1 cellular context compared by ENCODE assay signal in the genomic region with DNA sequence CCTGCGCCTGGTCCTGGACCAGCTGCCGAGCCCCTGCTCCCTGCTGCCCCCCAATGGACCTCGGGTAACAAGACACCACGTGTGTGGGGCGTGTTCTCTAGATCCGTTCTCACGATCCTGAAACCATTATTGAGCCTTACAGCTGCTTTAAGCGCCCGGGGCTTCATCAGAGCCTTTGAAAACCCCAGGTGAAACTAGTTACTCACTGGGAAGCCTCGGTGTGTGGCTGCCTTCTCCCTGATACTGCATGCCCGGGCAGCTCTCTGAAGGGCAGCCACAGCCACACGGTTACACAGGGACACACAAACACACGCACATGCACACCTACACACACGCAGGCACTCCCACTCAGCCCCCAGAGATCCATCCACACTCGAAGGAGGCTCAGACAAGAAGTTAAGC.
TF ChIP-seq lines count a peak whose summit lies in the region.

No MANE protein-coding gene starts in this region.

TF ChIP-seq in GM12878, 131 proteins besides CTCF, POLR2A, EP300 and RAD21:
- TF ChIP-seq, protein P1, sequence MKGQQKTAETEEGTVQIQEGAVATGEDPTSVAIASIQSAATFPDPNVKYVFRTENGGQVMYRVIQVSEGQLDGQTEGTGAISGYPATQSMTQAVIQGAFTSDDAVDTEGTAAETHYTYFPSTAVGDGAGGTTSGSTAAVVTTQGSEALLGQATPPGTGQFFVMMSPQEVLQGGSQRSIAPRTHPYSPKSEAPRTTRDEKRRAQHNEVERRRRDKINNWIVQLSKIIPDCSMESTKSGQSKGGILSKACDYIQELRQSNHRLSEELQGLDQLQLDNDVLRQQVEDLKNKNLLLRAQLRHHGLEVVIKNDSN (IDR thresholded peaks at IDR 0.05; ENCODE audit: borderline replicate concordance, extremely low read length, insufficient read depth, low read depth, low read length): peak; percentile 49
- TF ChIP-seq BCL11A (IDR thresholded peaks at IDR 0.05; ENCODE audit: low read depth, low read length) (peak; percentile 68; the same call in 1 of the 2 replicates), NFIC (IDR thresholded peaks at IDR 0.05; ENCODE audit: low read depth, low read length) (peak; percentile 62; the same call in 1 of the 2 replicates), ATF7 (IDR thresholded peaks at IDR 0.05; ENCODE audit: low read depth) (peak; percentile 76), TCF7 (IDR thresholded peaks at IDR 0.05; ENCODE audit: borderline replicate concordance) (0 out of 2 replicates have a peak, but pooled peaks have one; percentile 18), YY1 (IDR thresholded peaks at IDR 0.05; ENCODE audit: low read depth, low read length) (0 out of 2 replicates have a peak, but pooled peaks have one; percentile 11), JUNB (IDR thresholded peaks at IDR 0.05) (peak; percentile 25; the same call in 1 of the 2 replicates), IKZF2 (IDR thresholded peaks at IDR 0.05) (peak; percentile 62 to 79), SMC3 (IDR thresholded peaks at IDR 0.05; ENCODE audit: borderline replicate concordance, low read length) (peak; percentile 19; the same call in 1 of the 2 replicates), LARP7 (IDR thresholded peaks at IDR 0.05) (no peak), ZBED1 (IDR thresholded peaks at IDR 0.05; ENCODE audit: borderline replicate concordance) (peak; percentile 59; the same call in 1 of the 2 replicates), ZNF217 (IDR thresholded peaks at IDR 0.05) (no peak), MAX (IDR thresholded peaks at IDR 0.05; ENCODE audit: low read depth, low read length) (peak; percentile 54; the same call in 1 of the 2 replicates), NBN (IDR thresholded peaks at IDR 0.05) (peak; percentile 56; the same call in 1 of the 2 replicates), MEF2B (IDR thresholded peaks at IDR 0.05; ENCODE audit: partially characterized antibody, poor library complexity, severe bottlenecking) (peak; percentile 46), CBX5 (IDR thresholded peaks at IDR 0.05; ENCODE audit: low read depth) (no peak), TCF3 (IDR thresholded peaks at IDR 0.05; ENCODE audit: borderline replicate concordance, insufficient read depth, low read depth, low read length) (peak; percentile 66; the same call in 1 of the 2 replicates), MTA2 (IDR thresholded peaks at IDR 0.05; ENCODE audit: low read depth) (peak; percentile 39; the same call in 1 of the 2 replicates), DPF2 (IDR thresholded peaks at IDR 0.05) (peak; percentile 59; the same call in 1 of the 2 replicates), CEBPZ (IDR thresholded peaks at IDR 0.05; ENCODE audit: low read depth, low read length) (no peak), FOXM1 (IDR thresholded peaks at IDR 0.05; ENCODE audit: low read depth, low read length) (peak; percentile 60; the same call in 1 of the 2 replicates), EED (IDR thresholded peaks at IDR 0.05; ENCODE audit: low read depth) (peak; percentile 71), SMAD1 (IDR thresholded peaks at IDR 0.05; ENCODE audit: low read depth, partially characterized antibody) (no peak), POU2F2 (IDR thresholded peaks at IDR 0.05; ENCODE audit: borderline replicate concordance, low read depth, low read length) (peak; percentile 49; the same call in 1 of the 3 replicates), PKNOX1 (IDR thresholded peaks at IDR 0.05) (peak; percentile 50; the same call in 1 of the 2 replicates), PAX5 (IDR thresholded peaks at IDR 0.05; ENCODE audit: borderline replicate concordance, low read depth, low read length) (peak; percentile 83; the same call in 1 of the 2 replicates), STAT1 (conservative IDR thresholded peaks at IDR 0.05) (no peak), RAD51 (IDR thresholded peaks at IDR 0.05) (peak; percentile 41; the same call in 1 of the 2 replicates), ATF2 (IDR thresholded peaks at IDR 0.05; ENCODE audit: low read length) (no peak), SUZ12 (IDR thresholded peaks at IDR 0.05; ENCODE audit: unreplicated experiment) (no peak), CREM (IDR thresholded peaks at IDR 0.05; ENCODE audit: low read depth) (peak; percentile 56; the same call in 1 of the 2 replicates), SKIL (IDR thresholded peaks at IDR 0.05; ENCODE audit: low read depth, poor library complexity, severe bottlenecking) (no peak), ZNF274 (IDR thresholded peaks at IDR 0.05; ENCODE audit: insufficient read depth, insufficient read length) (no peak), IKZF1 (conservative IDR thresholded peaks at IDR 0.05) (peak; percentile 60), MXI1 (IDR thresholded peaks at IDR 0.05; ENCODE audit: low read depth, low read length) (peak; percentile 46; the same call in 1 of the 2 replicates), BHLHE40 (IDR thresholded peaks at IDR 0.05; ENCODE audit: borderline replicate concordance in 1 of 2, low read depth in 2 of 2, low read length in 1 of 2) (peak; percentile 69 to 79), NFXL1 (IDR thresholded peaks at IDR 0.05; ENCODE audit: borderline replicate concordance) (no peak), E4F1 (IDR thresholded peaks at IDR 0.05; ENCODE audit: borderline replicate concordance, partially characterized antibody) (no peak), TCF12 (IDR thresholded peaks at IDR 0.05; ENCODE audit: low read depth, low read length) (peak; percentile 75), EGR1 (IDR thresholded peaks at IDR 0.05; ENCODE audit: borderline replicate concordance in 1 of 2, low read depth in 2 of 2, low read length in 2 of 2) (peak in 1 of 2 experiments; percentile 75; a peak in 2 of 3 replicates), SP1 (IDR thresholded peaks at IDR 0.05; ENCODE audit: low read depth, low read length) (peak; percentile 19), RUNX3 (IDR thresholded peaks at IDR 0.05; ENCODE audit: low read length) (peak; percentile 67)
- TF ChIP-seq, protein P2, sequence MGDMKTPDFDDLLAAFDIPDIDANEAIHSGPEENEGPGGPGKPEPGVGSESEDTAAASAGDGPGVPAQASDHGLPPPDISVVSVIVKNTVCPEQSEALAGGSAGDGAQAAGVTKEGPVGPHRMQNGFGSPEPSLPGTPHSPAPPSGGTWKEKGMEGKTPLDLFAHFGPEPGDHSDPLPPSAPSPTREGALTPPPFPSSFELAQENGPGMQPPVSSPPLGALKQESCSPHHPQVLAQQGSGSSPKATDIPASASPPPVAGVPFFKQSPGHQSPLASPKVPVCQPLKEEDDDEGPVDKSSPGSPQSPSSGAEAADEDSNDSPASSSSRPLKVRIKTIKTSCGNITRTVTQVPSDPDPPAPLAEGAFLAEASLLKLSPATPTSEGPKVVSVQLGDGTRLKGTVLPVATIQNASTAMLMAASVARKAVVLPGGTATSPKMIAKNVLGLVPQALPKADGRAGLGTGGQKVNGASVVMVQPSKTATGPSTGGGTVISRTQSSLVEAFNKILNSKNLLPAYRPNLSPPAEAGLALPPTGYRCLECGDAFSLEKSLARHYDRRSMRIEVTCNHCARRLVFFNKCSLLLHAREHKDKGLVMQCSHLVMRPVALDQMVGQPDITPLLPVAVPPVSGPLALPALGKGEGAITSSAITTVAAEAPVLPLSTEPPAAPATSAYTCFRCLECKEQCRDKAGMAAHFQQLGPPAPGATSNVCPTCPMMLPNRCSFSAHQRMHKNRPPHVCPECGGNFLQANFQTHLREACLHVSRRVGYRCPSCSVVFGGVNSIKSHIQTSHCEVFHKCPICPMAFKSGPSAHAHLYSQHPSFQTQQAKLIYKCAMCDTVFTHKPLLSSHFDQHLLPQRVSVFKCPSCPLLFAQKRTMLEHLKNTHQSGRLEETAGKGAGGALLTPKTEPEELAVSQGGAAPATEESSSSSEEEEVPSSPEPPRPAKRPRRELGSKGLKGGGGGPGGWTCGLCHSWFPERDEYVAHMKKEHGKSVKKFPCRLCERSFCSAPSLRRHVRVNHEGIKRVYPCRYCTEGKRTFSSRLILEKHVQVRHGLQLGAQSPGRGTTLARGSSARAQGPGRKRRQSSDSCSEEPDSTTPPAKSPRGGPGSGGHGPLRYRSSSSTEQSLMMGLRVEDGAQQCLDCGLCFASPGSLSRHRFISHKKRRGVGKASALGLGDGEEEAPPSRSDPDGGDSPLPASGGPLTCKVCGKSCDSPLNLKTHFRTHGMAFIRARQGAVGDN (IDR thresholded peaks at IDR 0.05): no peak
